ENCODE assay signal across 30 cellular contexts in genomic region chr2:65834062-65834461, GRCh38.
"Had no signal": no experiment of that assay in that cellular context is flagged by ENCODE, and none has a peak within 500 bp of the region (broad histone marks: within the 10 kb centered on the region; RNA-seq: fewer than 3 reads in every experiment).

No MANE protein-coding gene starts in this region.

- H3K36me3 Mint-ChIP-seq: memory B cell; natural killer cell; stimulated activated effector memory CD8-positive, alpha-beta T cell treated with anti-CD3 and anti-CD28 coated beads, Interleukin-12 subunit alpha, Interleukin-12 subunit beta, amount 100 ng/mL, for 72 hours; type B pancreatic cell had no signal

- H3K27me3 ChIP-seq: colonic mucosa, esophagus muscularis mucosa, gastroesophageal sphincter, ovary, sigmoid colon, testis, tibial artery had no signal

- H3K9me3 Mint-ChIP-seq: dendritic cell treated with granulocyte-macrophage colony-stimulating factor and Interleukin-4, amounts not matched to agents 40 ng/mL and 50 ng/mL, for 4 days; immature natural killer cell; memory B cell; stimulated activated effector memory CD8-positive, alpha-beta T cell treated with anti-CD3 and anti-CD28 coated beads, Interleukin-12 subunit alpha, Interleukin-12 subunit beta, amount 100 ng/mL, for 72 hours; type B pancreatic cell had no signal

- H3K27ac ChIP-seq: colonic mucosa, esophagus muscularis mucosa, foreskin keratinocyte, gastroesophageal sphincter, heart right ventricle, ovary, psoas muscle, sigmoid colon, stomach, testis, tibial artery had no signal

- H3K4me1 ChIP-seq: colonic mucosa, esophagus muscularis mucosa, foreskin keratinocyte, gastroesophageal sphincter, heart right ventricle, psoas muscle, sigmoid colon, stomach, testis, tibial artery had no signal

- H3K27ac Mint-ChIP-seq: dendritic cell treated with granulocyte-macrophage colony-stimulating factor and Interleukin-4, amounts not matched to agents 40 ng/mL and 50 ng/mL, for 4 days; immature natural killer cell; memory B cell; natural killer cell; stimulated activated effector memory CD8-positive, alpha-beta T cell treated with anti-CD3 and anti-CD28 coated beads, Interleukin-12 subunit alpha, Interleukin-12 subunit beta, amount 100 ng/mL, for 72 hours; type B pancreatic cell had no signal

- H3K9me3 ChIP-seq: colonic mucosa, esophagus muscularis mucosa, gastroesophageal sphincter, heart right ventricle, ovary, psoas muscle, sigmoid colon, stomach, testis, tibial artery had no signal

- ATAC-seq: foreskin keratinocyte; gastroesophageal sphincter; heart right ventricle; left colon; natural killer cell; psoas muscle; right cardiac atrium; stimulated activated effector memory CD8-positive, alpha-beta T cell treated with anti-CD3 and anti-CD28 coated beads, Interleukin-12 subunit alpha, Interleukin-12 subunit beta, amount 100 ng/mL, for 72 hours had no signal

- DNase-seq: colonic mucosa; effector CD8-positive, alpha-beta T cell; foreskin keratinocyte; glutamatergic neuron; heart right ventricle; hippocampal formation; immature natural killer cell; islet precursor cell; kidney glomerular epithelial cell; left colon; natural killer cell; nucleus accumbens; posterior cingulate gyrus; psoas muscle; right cardiac atrium; sigmoid colon; stimulated activated CD4-positive, alpha-beta T cell treated with anti-CD3 and anti-CD28 coated beads, Interleukin-2, amount 100 ng/mL, for 24 hours; stimulated activated CD4-positive, alpha-beta T cell treated with anti-CD3 and anti-CD28 coated beads, Interleukin-4, amount 100 ng/mL, for 24 hours; stimulated activated naive CD4-positive, alpha-beta T cell treated with Interleukin-2 at 50 U/mL for 16 hours; stomach; testis; tibial artery had no signal

- H3K36me3 ChIP-seq: colonic mucosa, esophagus muscularis mucosa, gastroesophageal sphincter, heart right ventricle, ovary, sigmoid colon, stomach, tibial artery had no signal

- H3K27me3 Mint-ChIP-seq: dendritic cell treated with granulocyte-macrophage colony-stimulating factor and Interleukin-4, amounts not matched to agents 40 ng/mL and 50 ng/mL, for 4 days; type B pancreatic cell had no signal

- H3K4me1 Mint-ChIP-seq: immature natural killer cell; memory B cell; natural killer cell; stimulated activated effector memory CD8-positive, alpha-beta T cell treated with anti-CD3 and anti-CD28 coated beads, Interleukin-12 subunit alpha, Interleukin-12 subunit beta, amount 100 ng/mL, for 72 hours had no signal

- H3K4me3 ChIP-seq: colonic mucosa, esophagus muscularis mucosa, gastroesophageal sphincter, heart right ventricle, lung, ovary, psoas muscle, sigmoid colon, stomach, testis, tibial artery had no signal

- H3K4me3 Mint-ChIP-seq: dendritic cell treated with granulocyte-macrophage colony-stimulating factor and Interleukin-4, amounts not matched to agents 40 ng/mL and 50 ng/mL, for 4 days; immature natural killer cell; memory B cell; natural killer cell; stimulated activated effector memory CD8-positive, alpha-beta T cell treated with anti-CD3 and anti-CD28 coated beads, Interleukin-12 subunit alpha, Interleukin-12 subunit beta, amount 100 ng/mL, for 72 hours; type B pancreatic cell had no signal
